ENCODE assay signal across 7 cellular contexts in genomic region chr2:24792542-24792873, GRCh38. TPM values are rescaled to one million over a fixed set of nuclear protein-coding genes. Genes with fewer than 3 reads are reported as not detected.
DNase-seq lines count a peak whose midpoint lies in the region; ATAC-seq and TF ChIP-seq lines count a peak whose summit lies in the region.

No MANE protein-coding gene starts in this region.

- DNase-seq in WTC11 (ENCODE audit: low spot score) (no peak), NCI-H2171 (lab: John Stamatoyannopoulos, UW) (no peak)
- no peak for DNase-seq in stimulated activated naive B cell treated with anti-CD40 and anti-IgM and Interleukin-4, amounts not matched to agents 10 μg/mL and 1 μg/mL and 100 μg/mL, for 72 hours

- no peaks in the 10 kb centered on the region for H3K9me3 Mint-ChIP-seq in WTC11
- H3K9me3 Mint-ChIP-seq in stimulated activated naive B cell treated with anti-CD40 and anti-IgM and Interleukin-4, amounts not matched to agents 10 μg/mL and 1 μg/mL and 100 μg/mL, for 72 hours = no peaks in the 10 kb centered on the region

- CTCF ChIA-PET in WTC11 (lab: Charles Lee) = interaction anchor here (0.8 to 4.2 kb wide), 5 partner anchors 30 to 178 kb away, joined by 3 to 27 read pairs (median 6); no protein-coding TSS in a partner anchor

- H3K27me3 Mint-ChIP-seq in WTC11 (ENCODE audit: low read depth) = 0 out of 2 replicates have a peak, but pooled peaks cover 2% of the 10 kb centered on the region
- H3K27me3 Mint-ChIP-seq in stimulated activated naive B cell treated with anti-CD40 and anti-IgM and Interleukin-4, amounts not matched to agents 10 μg/mL and 1 μg/mL and 100 μg/mL, for 72 hours = peaks cover 3 to 15% of the 10 kb centered on the region in 2 donors

- ATAC-seq in HG02938 (IDR thresholded peaks at IDR 0.05; ENCODE audit: unreplicated experiment) (peak; percentile 30), WTC11 (no peak), HG03175 (IDR thresholded peaks at IDR 0.05; ENCODE audit: unreplicated experiment) (no peak), GM21367 (IDR thresholded peaks at IDR 0.05; ENCODE audit: unreplicated experiment) (no peak)
- ATAC-seq in stimulated activated naive B cell treated with anti-CD40 and anti-IgM and Interleukin-4, amounts not matched to agents 10 μg/mL and 1 μg/mL and 100 μg/mL, for 72 hours (replicated peaks) = no peak

- peak overlapping the region; percentile 91 for H3K4me3 ChIP-seq in iPS-11a (ENCODE audit: low read depth, low read length)

- peaks cover 45% of the 10 kb centered on the region for H3K4me1 Mint-ChIP-seq in WTC11
- H3K4me1 Mint-ChIP-seq in stimulated activated naive B cell treated with anti-CD40 and anti-IgM and Interleukin-4, amounts not matched to agents 10 μg/mL and 1 μg/mL and 100 μg/mL, for 72 hours = peaks cover 6 to 22% of the 10 kb centered on the region in 2 donors

- peak overlapping the region; percentile 97 for H3K4me3 Mint-ChIP-seq in WTC11
- peak overlapping the region; percentile 96 to 99 for H3K4me3 Mint-ChIP-seq in stimulated activated naive B cell treated with anti-CD40 and anti-IgM and Interleukin-4, amounts not matched to agents 10 μg/mL and 1 μg/mL and 100 μg/mL, for 72 hours

- H3K36me3 Mint-ChIP-seq in WTC11 = peaks cover 32% of the 10 kb centered on the region
- H3K36me3 Mint-ChIP-seq in stimulated activated naive B cell treated with anti-CD40 and anti-IgM and Interleukin-4, amounts not matched to agents 10 μg/mL and 1 μg/mL and 100 μg/mL, for 72 hours = peaks cover 30 to 37% of the 10 kb centered on the region in 2 donors

- POLR2A ChIA-PET in WTC11 (lab: Charles Lee) = interaction anchor here (0.6 to 1.4 kb wide), 2 partner anchors 29 to 229 kb away, joined by 4 read pairs; no protein-coding TSS in a partner anchor

- H3K27ac Mint-ChIP-seq in WTC11 = peak overlapping the region; percentile 99
- H3K27ac Mint-ChIP-seq in stimulated activated naive B cell treated with anti-CD40 and anti-IgM and Interleukin-4, amounts not matched to agents 10 μg/mL and 1 μg/mL and 100 μg/mL, for 72 hours = peak overlapping the region; percentile 100

- no peak for TF ChIP-seq CTCF in WTC11 (IDR thresholded peaks at IDR 0.05)

TF ChIP-seq in WTC11, 78 proteins besides CTCF, POLR2A, EP300 and RAD21:
- no peak for TF ChIP-seq ZBTB43 (CRISPR knock-in tag; IDR thresholded peaks at IDR 0.05)
- no peak for TF ChIP-seq SMAD3 (CRISPR knock-in tag; IDR thresholded peaks at IDR 0.05; ENCODE audit: borderline replicate concordance)
- no peak for TF ChIP-seq ATF1 (CRISPR knock-in tag; IDR thresholded peaks at IDR 0.05)
- TF ChIP-seq ZNF416 (CRISPR knock-in tag; IDR thresholded peaks at IDR 0.05) = no peak
- no peak for TF ChIP-seq ATF2 (CRISPR knock-in tag; IDR thresholded peaks at IDR 0.05; ENCODE audit: borderline replicate concordance, low read depth)
- no peak for TF ChIP-seq RELA (CRISPR knock-in tag; IDR thresholded peaks at IDR 0.05; ENCODE audit: borderline replicate concordance)
- TF ChIP-seq ZNF512 (CRISPR knock-in tag; IDR thresholded peaks at IDR 0.05; ENCODE audit: borderline replicate concordance) = no peak
- no peak for TF ChIP-seq ETV6 (CRISPR knock-in tag; IDR thresholded peaks at IDR 0.05)
- TF ChIP-seq TCF7 (CRISPR knock-in tag; IDR thresholded peaks at IDR 0.05; ENCODE audit: low read depth) = no peak
- TF ChIP-seq TEAD4 (CRISPR knock-in tag; IDR thresholded peaks at IDR 0.05) = no peak
- no peak for TF ChIP-seq ZNF219 (CRISPR knock-in tag; IDR thresholded peaks at IDR 0.05; ENCODE audit: borderline replicate concordance)
- no peak for TF ChIP-seq AR (CRISPR knock-in tag; IDR thresholded peaks at IDR 0.05)
- TF ChIP-seq ZNF232 (CRISPR knock-in tag; IDR thresholded peaks at IDR 0.05) = no peak
- TF ChIP-seq JUN (CRISPR knock-in tag; IDR thresholded peaks at IDR 0.05) = no peak
- TF ChIP-seq ZNF425 (CRISPR knock-in tag; conservative IDR thresholded peaks at IDR 0.05) = no peak

RNA-seq across cellular contexts. Expression of gene PTRHD1, which starts 0.7 kb away (rescaled TPM):
- total RNA-seq in WTC11 (2021) = 37.6 to 43.4 TPM (median 39.2 TPM) in 3 replicates

RNA-seq across cellular contexts. Expression of gene CENPO, which starts 0.7 kb away (rescaled TPM):
- total RNA-seq in WTC11 (2021) = 35.2 to 38.6 TPM (median 35.2 TPM) in 3 replicates
